14 cellular contexts compared by ENCODE assay signal in genomic region chr2:229725716-229726346, GRCh38. TPM values are rescaled to one million over a fixed set of nuclear protein-coding genes. Genes with fewer than 3 reads are reported as not detected.
DNase-seq lines count a peak whose midpoint lies in the region; ATAC-seq lines count a peak whose summit lies in the region.
"Had no signal": no experiment of that assay in that cellular context is flagged by ENCODE, and none has a peak within 500 bp of the region (broad histone marks: within the 10 kb centered on the region; RNA-seq: fewer than 3 reads in every experiment).

No MANE protein-coding gene starts in this region.

- H3K27ac Mint-ChIP-seq in activated T-helper 17 cell treated with anti-CD3 and anti-CD28 coated beads, Interleukin-2, amount 50 U/mL, for 72 hours, result no peak overlapping the region
- H3K27ac Mint-ChIP-seq: activated naive CD4-positive, alpha-beta T cell treated with anti-CD3 and anti-CD28 coated beads, Interleukin-2, amount 50 U/mL, for 72 hours had no signal

- no peaks in the 10 kb centered on the region for H3K27me3 ChIP-seq in MG63
- H3K27me3 ChIP-seq: ovary had no signal

- no peaks in the 10 kb centered on the region for H3K36me3 ChIP-seq in MG63
- H3K36me3 ChIP-seq: left lung, ovary had no signal

- H3K27me3 Mint-ChIP-seq in activated T-helper 17 cell treated with anti-CD3 and anti-CD28 coated beads, Interleukin-2, amount 50 U/mL, for 72 hours, result peaks cover 21% of the 10 kb centered on the region

- ATAC-seq in activated T-helper 17 cell treated with anti-CD3 and anti-CD28 coated beads, Interleukin-2, amount 50 U/mL, for 72 hours (replicated peaks), result no peak
- ATAC-seq: activated naive CD4-positive, alpha-beta T cell treated with anti-CD3 and anti-CD28 coated beads, Interleukin-2, amount 50 U/mL, for 72 hours; left lung had no signal

- no peak overlapping the region for H3K4me3 Mint-ChIP-seq in activated T-helper 17 cell treated with anti-CD3 and anti-CD28 coated beads, Interleukin-2, amount 50 U/mL, for 72 hours

- H3K9me3 Mint-ChIP-seq in activated T-helper 17 cell treated with anti-CD3 and anti-CD28 coated beads, Interleukin-2, amount 50 U/mL, for 72 hours, result no peaks in the 10 kb centered on the region
- H3K9me3 Mint-ChIP-seq: activated naive CD4-positive, alpha-beta T cell treated with anti-CD3 and anti-CD28 coated beads, Interleukin-2, amount 50 U/mL, for 72 hours had no signal

- DNase-seq in Daoy (ENCODE audit: low read depth) (peak; percentile 68), MG63 (peak; percentile 61), amniotic epithelial cell (ENCODE audit: low read depth) (peak; percentile 83), left kidney (ENCODE audit: low read depth, low spot score) (peak; percentile 73), RPMI8226 (no peak), middle frontal gyrus (ENCODE audit: extremely low spot score, low spot score) (no peak)
- no peak for DNase-seq in activated CD4-positive, alpha-beta T cell treated with anti-CD3 and anti-CD28 coated beads, Interleukin-2, amount 50 U/mL, for 1 hour
- DNase-seq: activated CD4-positive, alpha-beta T cell treated with anti-CD3 and anti-CD28 coated beads for 48 hours; left lung; ovary; PC-9 had no signal

- no peak overlapping the region for H3K4me3 ChIP-seq in MG63
- H3K4me3 ChIP-seq: left lung, ovary, PC-9 had no signal

- H3K9me3 ChIP-seq in MG63, result no peaks in the 10 kb centered on the region
- H3K9me3 ChIP-seq: left lung, ovary had no signal

- no peaks in the 10 kb centered on the region for H3K36me3 Mint-ChIP-seq in activated T-helper 17 cell treated with anti-CD3 and anti-CD28 coated beads, Interleukin-2, amount 50 U/mL, for 72 hours (ENCODE audit: low read depth)
- H3K36me3 Mint-ChIP-seq: activated naive CD4-positive, alpha-beta T cell treated with anti-CD3 and anti-CD28 coated beads, Interleukin-2, amount 50 U/mL, for 72 hours had no signal

- no peaks in the 10 kb centered on the region for H3K4me1 Mint-ChIP-seq in activated T-helper 17 cell treated with anti-CD3 and anti-CD28 coated beads, Interleukin-2, amount 50 U/mL, for 72 hours

RNA-seq across cellular contexts. Expression of gene DNER, which starts 11.5 kb away (rescaled TPM):
- total RNA-seq in Daoy (2014; rRNA removed; shearing (Covaris generic)), result 7.1 and 14.3 TPM in 2 replicates
- total RNA-seq in MG63 (2014; rRNA removed; shearing (Covaris generic); ENCODE audit: low replicate concordance), result 84.8 and 88.7 TPM in 2 replicates
- not detected for total RNA-seq in activated T-helper 17 cell treated with anti-CD3 and anti-CD28 coated beads, Interleukin-2, amount 50 U/mL, for 72 hours
- total RNA-seq: activated naive CD4-positive, alpha-beta T cell treated with anti-CD3 and anti-CD28 coated beads, Interleukin-2, amount 50 U/mL, for 72 hours; endothelial cell of umbilical vein had no signal

Comparison
In these comparisons a context has a peak if more than half of its experiments do, and no peak if none do; other contexts are left out.
1. DNase-seq: peak in Daoy (single experiment), MG63 (single experiment), amniotic epithelial cell (single experiment) and left kidney (single experiment); none in RPMI8226 (single experiment), middle frontal gyrus (single experiment) and activated CD4-positive, alpha-beta T cell treated with anti-CD3 and anti-CD28 coated beads, Interleukin-2, amount 50 U/mL, for 1 hour (single experiment).